In the genomic region with DNA sequence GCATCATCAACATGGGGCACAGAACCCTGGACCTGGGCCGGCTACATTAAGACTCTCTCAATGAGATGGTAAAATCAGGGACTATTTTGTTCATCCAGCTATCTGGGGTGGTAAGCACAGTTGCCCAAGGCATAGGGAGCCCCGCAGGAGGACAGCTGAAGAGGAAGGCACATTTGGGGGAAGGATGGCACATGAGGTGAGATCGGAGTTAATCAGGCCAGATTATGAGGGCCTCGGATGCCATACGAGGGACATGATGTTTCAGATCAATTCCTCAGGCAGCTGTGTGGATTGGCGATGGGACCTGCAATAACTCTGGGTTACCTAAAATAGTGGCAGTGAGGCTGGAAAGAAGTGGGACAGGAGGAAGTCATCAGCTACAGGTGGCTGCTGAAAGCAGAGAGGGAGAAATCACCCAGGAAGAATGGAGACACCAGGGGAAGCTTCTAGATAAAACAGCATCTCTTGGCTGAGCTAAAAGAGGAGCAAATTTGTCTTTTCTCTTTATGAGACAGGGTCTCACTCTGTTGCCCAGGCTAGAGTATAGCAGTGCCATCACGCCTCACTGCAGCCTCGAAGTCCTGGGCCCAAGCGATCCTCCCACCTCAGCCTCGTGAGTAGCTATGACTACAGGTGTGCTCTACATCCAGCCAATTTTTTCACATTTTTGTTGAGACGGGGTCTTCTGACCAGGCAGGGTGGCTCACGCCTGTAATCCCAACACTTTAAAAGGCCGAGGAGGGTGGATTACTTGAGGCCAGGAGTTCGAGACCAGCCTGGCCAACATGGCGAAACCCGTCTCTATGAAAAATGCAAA, we compare ENCODE assay signal across 2 cellular contexts.
TF ChIP-seq lines count a peak whose summit lies in the region.

No MANE protein-coding gene starts in this region.

TF ChIP-seq in GM23338, 12 proteins besides CTCF, POLR2A, EP300 and RAD21 (continues in another document):
- TF ChIP-seq EZH2 (IDR thresholded peaks at IDR 0.05; ENCODE audit: low read depth, unreplicated experiment) (no peak), EZH2phosphoT487 (IDR thresholded peaks at IDR 0.05; ENCODE audit: unreplicated experiment) (no peak), NANOG (IDR thresholded peaks at IDR 0.05; ENCODE audit: borderline replicate concordance) (no peak), STAT1 (IDR thresholded peaks at IDR 0.05; ENCODE audit: unreplicated experiment) (no peak), ZNF331 (CRISPR knock-in tag; IDR thresholded peaks at IDR 0.05; ENCODE audit: low read depth) (no peak), CREB1 (CRISPR knock-in tag; IDR thresholded peaks at IDR 0.05; ENCODE audit: low read depth) (no peak), REST (IDR thresholded peaks at IDR 0.05; ENCODE audit: unreplicated experiment) (no peak)
- TF ChIP-seq, protein P1, sequence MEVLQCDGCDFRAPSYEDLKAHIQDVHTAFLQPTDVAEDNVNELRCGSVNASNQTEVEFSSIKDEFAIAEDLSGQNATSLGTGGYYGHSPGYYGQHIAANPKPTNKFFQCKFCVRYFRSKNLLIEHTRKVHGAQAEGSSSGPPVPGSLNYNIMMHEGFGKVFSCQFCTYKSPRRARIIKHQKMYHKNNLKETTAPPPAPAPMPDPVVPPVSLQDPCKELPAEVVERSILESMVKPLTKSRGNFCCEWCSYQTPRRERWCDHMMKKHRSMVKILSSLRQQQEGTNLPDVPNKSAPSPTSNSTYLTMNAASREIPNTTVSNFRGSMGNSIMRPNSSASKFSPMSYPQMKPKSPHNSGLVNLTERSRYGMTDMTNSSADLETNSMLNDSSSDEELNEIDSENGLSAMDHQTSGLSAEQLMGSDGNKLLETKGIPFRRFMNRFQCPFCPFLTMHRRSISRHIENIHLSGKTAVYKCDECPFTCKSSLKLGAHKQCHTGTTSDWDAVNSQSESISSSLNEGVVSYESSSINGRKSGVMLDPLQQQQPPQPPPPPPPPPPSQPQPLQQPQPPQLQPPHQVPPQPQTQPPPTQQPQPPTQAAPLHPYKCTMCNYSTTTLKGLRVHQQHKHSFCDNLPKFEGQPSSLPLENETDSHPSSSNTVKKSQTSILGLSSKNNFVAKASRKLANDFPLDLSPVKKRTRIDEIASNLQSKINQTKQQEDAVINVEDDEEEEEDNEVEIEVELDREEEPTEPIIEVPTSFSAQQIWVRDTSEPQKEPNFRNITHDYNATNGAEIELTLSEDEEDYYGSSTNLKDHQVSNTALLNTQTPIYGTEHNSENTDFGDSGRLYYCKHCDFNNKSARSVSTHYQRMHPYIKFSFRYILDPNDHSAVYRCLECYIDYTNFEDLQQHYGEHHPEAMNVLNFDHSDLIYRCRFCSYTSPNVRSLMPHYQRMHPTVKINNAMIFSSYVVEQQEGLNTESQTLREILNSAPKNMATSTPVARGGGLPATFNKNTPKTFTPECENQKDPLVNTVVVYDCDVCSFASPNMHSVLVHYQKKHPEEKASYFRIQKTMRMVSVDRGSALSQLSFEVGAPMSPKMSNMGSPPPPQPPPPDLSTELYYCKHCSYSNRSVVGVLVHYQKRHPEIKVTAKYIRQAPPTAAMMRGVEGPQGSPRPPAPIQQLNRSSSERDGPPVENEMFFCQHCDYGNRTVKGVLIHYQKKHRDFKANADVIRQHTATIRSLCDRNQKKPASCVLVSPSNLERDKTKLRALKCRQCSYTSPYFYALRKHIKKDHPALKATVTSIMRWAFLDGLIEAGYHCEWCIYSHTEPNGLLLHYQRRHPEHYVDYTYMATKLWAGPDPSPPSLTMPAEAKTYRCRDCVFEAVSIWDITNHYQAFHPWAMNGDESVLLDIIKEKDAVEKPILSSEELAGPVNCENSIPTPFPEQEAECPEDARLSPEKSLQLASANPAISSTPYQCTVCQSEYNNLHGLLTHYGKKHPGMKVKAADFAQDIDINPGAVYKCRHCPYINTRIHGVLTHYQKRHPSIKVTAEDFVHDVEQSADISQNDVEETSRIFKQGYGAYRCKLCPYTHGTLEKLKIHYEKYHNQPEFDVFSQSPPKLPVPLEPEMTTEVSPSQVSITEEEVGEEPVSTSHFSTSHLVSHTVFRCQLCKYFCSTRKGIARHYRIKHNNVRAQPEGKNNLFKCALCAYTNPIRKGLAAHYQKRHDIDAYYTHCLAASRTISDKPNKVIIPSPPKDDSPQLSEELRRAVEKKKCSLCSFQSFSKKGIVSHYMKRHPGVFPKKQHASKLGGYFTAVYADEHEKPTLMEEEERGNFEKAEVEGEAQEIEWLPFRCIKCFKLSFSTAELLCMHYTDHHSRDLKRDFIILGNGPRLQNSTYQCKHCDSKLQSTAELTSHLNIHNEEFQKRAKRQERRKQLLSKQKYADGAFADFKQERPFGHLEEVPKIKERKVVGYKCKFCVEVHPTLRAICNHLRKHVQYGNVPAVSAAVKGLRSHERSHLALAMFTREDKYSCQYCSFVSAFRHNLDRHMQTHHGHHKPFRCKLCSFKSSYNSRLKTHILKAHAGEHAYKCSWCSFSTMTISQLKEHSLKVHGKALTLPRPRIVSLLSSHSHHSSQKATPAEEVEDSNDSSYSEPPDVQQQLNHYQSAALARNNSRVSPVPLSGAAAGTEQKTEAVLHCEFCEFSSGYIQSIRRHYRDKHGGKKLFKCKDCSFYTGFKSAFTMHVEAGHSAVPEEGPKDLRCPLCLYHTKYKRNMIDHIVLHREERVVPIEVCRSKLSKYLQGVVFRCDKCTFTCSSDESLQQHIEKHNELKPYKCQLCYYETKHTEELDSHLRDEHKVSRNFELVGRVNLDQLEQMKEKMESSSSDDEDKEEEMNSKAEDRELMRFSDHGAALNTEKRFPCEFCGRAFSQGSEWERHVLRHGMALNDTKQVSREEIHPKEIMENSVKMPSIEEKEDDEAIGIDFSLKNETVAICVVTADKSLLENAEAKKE (CRISPR knock-in tag; IDR thresholded peaks at IDR 0.05), result no peak

TF ChIP-seq in GM12878, 131 proteins besides CTCF, POLR2A, EP300 and RAD21:
- no peak for TF ChIP-seq RB1 (IDR thresholded peaks at IDR 0.05; ENCODE audit: borderline replicate concordance)
- TF ChIP-seq, protein P2, sequence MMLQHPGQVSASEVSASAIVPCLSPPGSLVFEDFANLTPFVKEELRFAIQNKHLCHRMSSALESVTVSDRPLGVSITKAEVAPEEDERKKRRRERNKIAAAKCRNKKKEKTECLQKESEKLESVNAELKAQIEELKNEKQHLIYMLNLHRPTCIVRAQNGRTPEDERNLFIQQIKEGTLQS (IDR thresholded peaks at IDR 0.05; ENCODE audit: borderline replicate concordance, extremely low read depth, low read depth, low read length), result no peak
- no peak for TF ChIP-seq EGR1 (IDR thresholded peaks at IDR 0.05; ENCODE audit: borderline replicate concordance in 1 of 2, low read depth in 2 of 2, low read length in 2 of 2)
- 0 out of 2 replicates have a peak, but pooled peaks have one; percentile 22 for TF ChIP-seq POLR2AphosphoS2 (IDR thresholded peaks at IDR 0.05; ENCODE audit: low read depth, low read length)
- TF ChIP-seq SMAD5 (IDR thresholded peaks at IDR 0.05; ENCODE audit: low read depth), result no peak
- no peak for TF ChIP-seq SMAD1 (IDR thresholded peaks at IDR 0.05; ENCODE audit: low read depth, partially characterized antibody)
- no peak for TF ChIP-seq SIN3A (IDR thresholded peaks at IDR 0.05; ENCODE audit: low read depth, low read length)
